8 cellular contexts compared by ENCODE assay signal in the genomic region with DNA sequence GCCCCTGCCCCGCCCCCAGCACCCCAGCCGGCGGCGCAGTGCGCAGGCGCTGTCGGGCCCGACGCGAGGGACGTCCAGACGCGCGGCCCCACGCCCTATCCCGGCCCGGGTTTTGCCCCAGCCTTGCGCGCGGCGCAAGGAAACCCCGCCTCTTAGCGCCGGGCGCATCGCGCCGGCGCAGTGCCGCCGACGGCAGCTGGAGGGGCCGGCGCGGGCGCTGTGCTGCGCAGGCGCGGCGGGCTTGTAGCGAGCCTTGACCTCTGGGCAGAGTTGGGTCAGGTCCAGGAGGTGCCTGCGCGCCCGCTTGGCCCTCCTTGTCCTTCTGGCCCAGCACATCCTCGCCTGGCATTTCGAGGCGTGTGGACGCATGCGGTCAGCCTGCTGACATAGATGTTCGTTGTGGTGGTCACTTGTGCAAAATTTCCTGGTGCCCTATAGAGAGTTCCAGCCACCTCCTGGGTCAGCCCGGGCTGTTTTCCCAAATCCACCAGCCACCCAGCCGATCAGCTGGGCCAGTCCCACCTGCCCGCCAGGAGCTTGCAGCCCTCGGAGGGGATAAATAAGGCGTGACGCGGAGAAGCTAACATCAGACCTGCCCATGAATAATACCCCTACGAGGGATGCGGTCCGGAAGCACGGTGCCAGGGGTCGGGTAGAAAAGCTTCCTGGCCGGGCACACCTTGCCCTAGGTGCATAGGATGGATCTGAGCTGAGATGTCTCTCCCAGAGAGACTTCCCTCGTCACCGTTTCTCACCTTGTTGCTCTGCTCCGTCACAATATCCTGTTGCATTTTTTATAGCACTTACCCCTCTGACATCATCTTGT. TPM values are rescaled to one million over a fixed set of nuclear protein-coding genes. Genes with fewer than 3 reads are reported as not detected.
DNase-seq lines count a peak whose midpoint lies in the region; TF ChIP-seq lines count a peak whose summit lies in the region.

No MANE protein-coding gene starts in this region.

- TF ChIP-seq POLR2A in testis (IDR thresholded peaks at IDR 0.05): no peak

- peak overlapping the region; percentile 87 for H3K4me2 ChIP-seq in osteoblast (ENCODE audit: insufficient read depth, low read length)

- H3K27me3 ChIP-seq in GM06990 (replicated peaks; ENCODE audit: control insufficient read depth, insufficient read depth, low read length): no peaks in the 10 kb centered on the region
- no peaks in the 10 kb centered on the region for H3K27me3 ChIP-seq in osteoblast (ENCODE audit: insufficient read depth, low read length)
- no peaks in the 10 kb centered on the region for H3K27me3 ChIP-seq in testis

- WGBS in testis, 2 donors: 14 to 58% methylated on average over 10 to 48 of the region's 66 CpGs

- intact Hi-C loops in testis (cut with DNase I; ENCODE audit: low total_unique reads): no loop called here

- peak overlapping the region; percentile 87 for H3K4me3 ChIP-seq in GM06990 (replicated peaks; ENCODE audit: low read depth, low read length)
- H3K4me3 ChIP-seq in HFF-Myc (replicated peaks; ENCODE audit: low read depth, low read length): peak overlapping the region; percentile 85
- peak overlapping the region; percentile 94 for H3K4me3 ChIP-seq in osteoblast (ENCODE audit: insufficient read depth, low read length)
- H3K4me3 ChIP-seq in testis: peak overlapping the region; percentile 67 to 88

- peaks cover 29% of the 10 kb centered on the region for H3K4me1 ChIP-seq in osteoblast (ENCODE audit: insufficient read depth, low read length)
- H3K4me1 ChIP-seq in testis: peaks cover 14% of the 10 kb centered on the region

- DNase-seq in GM06990 (ENCODE audit: extremely low read depth, insufficient read length) (peak; percentile 96), HFF-Myc (ENCODE audit: extremely low read depth, low read depth) (peak; percentile 46), MV-4-11 (lab: John Stamatoyannopoulos, UW) (peak; percentile 80), SK-N-DZ (ENCODE audit: low spot score) (peak; percentile 95), glomerular visceral epithelial cell (ENCODE audit: extremely low spot score) (peak; percentile 97), osteoblast (ENCODE audit: insufficient read length, low spot score, missing footprints) (peak; percentile 99), testis (peak; percentile 93)
- peak; percentile 95 for DNase-seq in activated naive CD4-positive, alpha-beta T cell treated with anti-CD3 and anti-CD28 coated beads, Interleukin-2, amount 50 U/mL, for 16 hours

- H4K20me1 ChIP-seq in osteoblast (ENCODE audit: insufficient read depth, low read length): peaks cover 8% of the 10 kb centered on the region

- peak overlapping the region; percentile 94 for H2AFZ ChIP-seq in osteoblast (ENCODE audit: low read length)

- H3K9me3 ChIP-seq in osteoblast (ENCODE audit: low read depth, low read length): no peaks in the 10 kb centered on the region
- no peaks in the 10 kb centered on the region for H3K9me3 ChIP-seq in testis

- TF ChIP-seq CTCF in GM06990 (IDR thresholded peaks at IDR 0.05; ENCODE audit: insufficient read depth, low read length, poor library complexity, severe bottlenecking) (no peak), HFF-Myc (IDR thresholded peaks at IDR 0.05; ENCODE audit: low read depth, low read length, missing control alignments) (no peak), osteoblast (IDR thresholded peaks at IDR 0.05; ENCODE audit: extremely low read depth, low read depth, low read length) (no peak), testis (IDR thresholded peaks at IDR 0.05) (peak in 1 of 3 experiments; percentile 37)

- no peak overlapping the region for H3K27ac ChIP-seq in osteoblast (ENCODE audit: low read depth, low read length)
- peak overlapping the region; percentile 71 to 74 for H3K27ac ChIP-seq in testis

- H3K79me2 ChIP-seq in osteoblast (ENCODE audit: insufficient read depth, low read length): peaks cover 46% of the 10 kb centered on the region

- H3K36me3 ChIP-seq in GM06990 (ENCODE audit: control insufficient read depth, insufficient read depth, low read length): no peaks in the 10 kb centered on the region; the same call in 1 of the 2 replicates
- peaks cover 12% of the 10 kb centered on the region for H3K36me3 ChIP-seq in osteoblast (ENCODE audit: insufficient read depth, low read length)
- H3K36me3 ChIP-seq in testis (ENCODE audit: low read depth, missing control alignments): no peaks in the 10 kb centered on the region

RNA-seq across cellular contexts. Expression of gene PRELID3B, which starts 0.4 kb away (rescaled TPM):
- polyA plus RNA-seq in SK-N-DZ (2014; cell fraction: cytosol; rRNA removed): 154 and 172 TPM in 2 replicates
- 91.9 and 101 TPM in 2 replicates for polyA plus RNA-seq in SK-N-DZ (2014; cell fraction: nucleus; rRNA removed)
- total RNA-seq in osteoblast (68.4 and 72.2 TPM in 2 replicates), testis (10 to 100 TPM; 29.1 to 35.3 TPM)
- polyA plus RNA-seq in testis (ENCODE audit: insufficient read depth, low read depth, low replicate concordance): 54.3 TPM

RNA-seq across cellular contexts. Expression of gene ATP5F1E, which starts 10.9 kb away (rescaled TPM):
- polyA plus RNA-seq in SK-N-DZ (2014; cell fraction: cytosol; rRNA removed): 48.0 and 60.9 TPM in 2 replicates
- polyA plus RNA-seq in SK-N-DZ (2014; cell fraction: nucleus; rRNA removed): 50.1 and 67.2 TPM in 2 replicates
- total RNA-seq in osteoblast (19.5 and 23.0 TPM in 2 replicates), testis (10 to 100 TPM; 24.6 to 25.5 TPM)
- 76.0 TPM for polyA plus RNA-seq in testis (ENCODE audit: insufficient read depth, low read depth, low replicate concordance)

RNA-seq across cellular contexts. Expression of gene TUBB1, which starts 23.8 kb away (rescaled TPM):
- polyA plus RNA-seq in SK-N-DZ (2014; cell fraction: cytosol; rRNA removed): not detected in 2 replicates
- not detected in 2 replicates for polyA plus RNA-seq in SK-N-DZ (2014; cell fraction: nucleus; rRNA removed)
- not detected in 2 replicates for total RNA-seq in osteoblast
- total RNA-seq in testis: under 1 TPM; 0.25 to 0.55 TPM
- 1.3 TPM for polyA plus RNA-seq in testis (ENCODE audit: insufficient read depth, low read depth, low replicate concordance)

RNA-seq across cellular contexts. Expression of gene CTSZ, which starts 36.0 kb away (rescaled TPM):
- not detected in 2 replicates for polyA plus RNA-seq in SK-N-DZ (2014; cell fraction: cytosol; rRNA removed)
- polyA plus RNA-seq in SK-N-DZ (2014; cell fraction: nucleus; rRNA removed): not detected in 2 replicates
- total RNA-seq in osteoblast (223 and 264 TPM in 2 replicates), testis (10 to 100 TPM; 49.4 to 77.4 TPM)
- 120 TPM for polyA plus RNA-seq in testis (ENCODE audit: insufficient read depth, low read depth, low replicate concordance)

Comparison
In these comparisons a context has a peak if more than half of its experiments do, and no peak if none do; other contexts are left out.
1. DNase-seq: peak in every context shown above with its lines; median percentile 99 in osteoblast; 97 in glomerular visceral epithelial cell; 96 in GM06990; 95 in SK-N-DZ; 95 in activated naive CD4-positive, alpha-beta T cell treated with anti-CD3 and anti-CD28 coated beads, Interleukin-2, amount 50 U/mL, for 16 hours; 93 in testis; 80 in MV-4-11; 46 in HFF-Myc.